In the genomic region with DNA sequence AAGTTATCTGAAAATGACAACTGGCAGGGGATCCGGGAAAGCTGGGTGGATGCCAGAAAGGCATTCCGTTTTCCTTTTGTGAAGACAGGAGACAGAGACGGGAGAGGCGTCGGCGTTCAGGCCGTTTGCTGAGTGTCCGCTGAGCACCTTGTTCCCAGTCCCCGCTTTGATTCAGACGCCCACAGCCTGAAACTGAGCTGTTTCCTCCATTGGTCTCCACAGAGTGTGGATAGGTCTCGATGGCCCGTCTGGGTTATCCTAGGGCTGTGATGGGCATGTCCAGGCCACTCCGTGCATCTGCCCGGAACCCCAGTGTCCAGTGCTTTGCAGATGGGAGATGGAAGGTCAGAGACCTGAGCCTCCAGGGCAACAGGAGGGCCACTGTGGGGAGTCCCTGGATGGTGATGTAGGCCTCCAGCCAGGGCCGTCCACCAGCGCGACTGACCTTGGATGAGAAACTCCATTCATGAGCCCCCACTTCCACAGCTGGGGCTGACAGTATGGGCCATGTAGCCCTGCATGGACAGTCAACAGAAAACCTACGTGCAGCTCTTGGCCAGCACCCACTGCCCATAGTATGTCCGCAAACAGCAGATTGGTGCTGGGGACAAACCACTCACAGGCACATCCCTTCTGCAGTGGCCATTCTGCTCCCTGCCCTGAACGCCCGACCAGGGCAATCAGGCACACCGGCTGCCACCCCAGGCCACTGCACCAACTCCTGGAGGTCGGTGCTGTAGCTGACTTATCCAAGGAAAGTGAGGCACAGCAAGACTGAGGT, we compare ENCODE assay signal across 19 cellular contexts. TPM values are rescaled to one million over a fixed set of nuclear protein-coding genes. Genes with fewer than 3 reads are reported as not detected.
DNase-seq lines count a peak whose midpoint lies in the region; TF ChIP-seq lines count a peak whose summit lies in the region.
"Had no signal": no experiment of that assay in that cellular context is flagged by ENCODE, and none has a peak within 500 bp of the region (broad histone marks: within the 10 kb centered on the region; RNA-seq: fewer than 3 reads in every experiment).

No MANE protein-coding gene starts in this region.

- no peak overlapping the region for H4K91ac ChIP-seq in mesenchymal stem cell (ENCODE audit: low read length)

- H3K4me3 ChIP-seq in duodenal mucosa (ENCODE audit: low read depth in 1 of 2, low read length in 2 of 2) (no peak overlapping the region), mesenchymal stem cell (ENCODE audit: insufficient read depth in 1 of 2, low read depth in 1 of 2, low read length in 2 of 2) (no peak overlapping the region), stomach (no peak overlapping the region)
- H3K4me3 ChIP-seq: BLaER1 treated with 17β-estradiol and CSF1 and Interleukin-3, amounts not matched to agents 10 nM and 100 nM; HAP-1 had no signal

- H3K4me2 ChIP-seq in mesenchymal stem cell (ENCODE audit: low read length, poor library complexity, severe bottlenecking) = no peak overlapping the region
- H3K4me2 ChIP-seq: BLaER1 treated with 17β-estradiol and CSF1 and Interleukin-3, amounts not matched to agents 10 nM and 100 nM had no signal

- H3K36me3 ChIP-seq in duodenal mucosa (ENCODE audit: control insufficient read depth in 1 of 2, insufficient read depth in 2 of 2, low read length in 2 of 2) (no peaks in the 10 kb centered on the region), mesenchymal stem cell (ENCODE audit: control insufficient read depth in 1 of 2, insufficient read depth in 2 of 2, low read depth in 1 of 2, low read length in 2 of 2) (peaks cover 34 to 35% of the 10 kb centered on the region in 2 experiments), stomach (peaks cover 14 to 34% (median 25%) of the 10 kb centered on the region in 4 donors)
- H3K36me3 ChIP-seq: BLaER1 treated with 17β-estradiol and CSF1 and Interleukin-3, amounts not matched to agents 10 nM and 100 nM; HAP-1 had no signal

- H2AFZ ChIP-seq in mesenchymal stem cell (ENCODE audit: low read depth, low read length) = no peak overlapping the region

- H3K23ac ChIP-seq in mesenchymal stem cell (ENCODE audit: low read length in 2 of 2) = no peak overlapping the region

- H3K4ac ChIP-seq in mesenchymal stem cell (ENCODE audit: low read depth in 1 of 2, low read length in 2 of 2) = peak overlapping the region in 1 of 2 experiments; percentile 12

- H2BK15ac ChIP-seq in mesenchymal stem cell (ENCODE audit: low read depth, poor library complexity, severe bottlenecking) = peak overlapping the region; percentile 23

- no peak overlapping the region for H3K14ac ChIP-seq in mesenchymal stem cell (ENCODE audit: low read length in 2 of 2)

- H3K18ac ChIP-seq in mesenchymal stem cell (ENCODE audit: low read depth in 1 of 2, low read length in 2 of 2) = no peak overlapping the region

- H3K27me3 ChIP-seq in duodenal mucosa (ENCODE audit: control insufficient read depth in 1 of 2, insufficient read depth in 2 of 2, low read length in 2 of 2) (no peaks in the 10 kb centered on the region), mesenchymal stem cell (ENCODE audit: control insufficient read depth in 1 of 2, insufficient read depth in 1 of 2, low read length in 2 of 2) (no peaks in the 10 kb centered on the region), stomach (no peaks in the 10 kb centered on the region)
- H3K27me3 ChIP-seq: BLaER1 treated with 17β-estradiol and CSF1 and Interleukin-3, amounts not matched to agents 10 nM and 100 nM had no signal

- H2BK5ac ChIP-seq in mesenchymal stem cell (ENCODE audit: low read depth, low read length, poor library complexity, severe bottlenecking) = no peak overlapping the region

- peaks cover 2% of the 10 kb centered on the region; the same call in 1 of the 2 replicates for H3K27me3 Mint-ChIP-seq in HFFc6 (ENCODE audit: insufficient read depth)

- H2BK120ac ChIP-seq in mesenchymal stem cell (ENCODE audit: low read depth, low read length) = no peak overlapping the region

- TF ChIP-seq CTCF in HFFc6 (IDR thresholded peaks at IDR 0.05) (no peak), stomach (IDR thresholded peaks at IDR 0.05) (no peak)

- H2BK12ac ChIP-seq in mesenchymal stem cell (ENCODE audit: low read length in 2 of 2) = no peak overlapping the region

- WGBS in mesenchymal stem cell = 95% methylated on average over 23 of the region's 23 CpGs
- 77 to 83% (median 77%) methylated on average over 13 to 23 of the region's 23 CpGs for WGBS in stomach, 5 donors

- no peak for TF ChIP-seq POLR2A in stomach (IDR thresholded peaks at IDR 0.05)

- no peak overlapping the region for H2AK5ac ChIP-seq in mesenchymal stem cell (ENCODE audit: low read length, severe bottlenecking)

- no peaks in the 10 kb centered on the region for H3K79me1 ChIP-seq in mesenchymal stem cell (replicated peaks; ENCODE audit: low read length, poor library complexity, severe bottlenecking)

- DNase-seq in HFFc6 (no peak), mesenchymal stem cell (no peak), stomach (no peak), Ammon's horn (ENCODE audit: low spot score) (no peak), HEK293T (ENCODE audit: extremely low spot score) (no peak), cerebellar cortex (ENCODE audit: low spot score) (no peak)
- no peak for DNase-seq in stimulated activated CD4-positive, alpha-beta T cell treated with anti-CD3 and anti-CD28 coated beads, Interleukin-4, amount 100 ng/mL, for 24 hours
- DNase-seq: activated CD4-positive, alpha-beta T cell treated with anti-CD3 and anti-CD28 coated beads, Interleukin-2, amount 50 U/mL, for 48 hours; NCI-H1105 treated with DMSO at 0.1 percent for 48 hours; NCI-H510A; T-helper 9 cell had no signal

- peak overlapping the region; percentile 39 for H4K8ac ChIP-seq in mesenchymal stem cell (ENCODE audit: low read length)

- intact Hi-C loops in stomach (cut with DNase I; ENCODE audit: low total_unique reads) = no loop called here

- H3K4me1 Mint-ChIP-seq in HFFc6 (ENCODE audit: low read depth) = peaks cover 48% of the 10 kb centered on the region
- H3K4me1 Mint-ChIP-seq: activated naive CD4-positive, alpha-beta T cell treated with anti-CD3 and anti-CD28 coated beads, Interleukin-2, amount 50 U/mL, for 24 hours had no signal

- H3K9me3 ChIP-seq in duodenal mucosa (ENCODE audit: control insufficient read depth in 1 of 2, low read length in 2 of 2) = no peaks in the 10 kb centered on the region
- no peaks in the 10 kb centered on the region for H3K9me3 ChIP-seq in mesenchymal stem cell (ENCODE audit: control insufficient read depth, low read length)
- H3K9me3 ChIP-seq in stomach = no peaks in the 10 kb centered on the region
- H3K9me3 ChIP-seq: BLaER1 treated with 17β-estradiol and CSF1 and Interleukin-3, amounts not matched to agents 10 nM and 100 nM; HAP-1 had no signal

- no peak overlapping the region for H3K9ac ChIP-seq in duodenal mucosa (ENCODE audit: low read depth in 1 of 2, low read length in 2 of 2)
- H3K9ac ChIP-seq in mesenchymal stem cell (ENCODE audit: low read length) = peak overlapping the region; percentile 52
- H3K9ac ChIP-seq: BLaER1 treated with 17β-estradiol and CSF1 and Interleukin-3, amounts not matched to agents 10 nM and 100 nM had no signal

- CTCF ChIA-PET in HEK293T (lab: Yijun Ruan, JAX) = interaction anchor here (0.7 to 0.8 kb wide), 2 partner anchors 11 to 55 kb away, joined by 4 read pairs; no protein-coding TSS in a partner anchor

- POLR2A ChIA-PET in HEK293T (lab: Yijun Ruan, JAX) = no interaction called here

- peak overlapping the region; percentile 76 for H3K27ac Mint-ChIP-seq in HFFc6
- H3K27ac Mint-ChIP-seq: activated naive CD4-positive, alpha-beta T cell treated with anti-CD3 and anti-CD28 coated beads, Interleukin-2, amount 50 U/mL, for 24 hours had no signal

- H3K4me1 ChIP-seq in duodenal mucosa (ENCODE audit: control insufficient read depth in 1 of 2, insufficient read depth in 2 of 2, low read length in 2 of 2) = no peaks in the 10 kb centered on the region
- H3K4me1 ChIP-seq in mesenchymal stem cell (ENCODE audit: control insufficient read depth, insufficient read depth, low read depth, low read length) = peaks cover 7% of the 10 kb centered on the region
- peaks cover 0 to 92% (median 50%) of the 10 kb centered on the region in 4 donors for H3K4me1 ChIP-seq in stomach
- H3K4me1 ChIP-seq: foreskin keratinocyte, HAP-1 had no signal

- no peaks in the 10 kb centered on the region for H3K9me3 Mint-ChIP-seq in HFFc6
- H3K9me3 Mint-ChIP-seq: activated naive CD4-positive, alpha-beta T cell treated with anti-CD3 and anti-CD28 coated beads, Interleukin-2, amount 50 U/mL, for 24 hours had no signal

- no peaks in the 10 kb centered on the region for H3K36me3 Mint-ChIP-seq in HFFc6 (ENCODE audit: low read depth)
- H3K36me3 Mint-ChIP-seq: activated naive CD4-positive, alpha-beta T cell treated with anti-CD3 and anti-CD28 coated beads, Interleukin-2, amount 50 U/mL, for 24 hours had no signal

- H3K4me3 Mint-ChIP-seq in HFFc6 = no peak overlapping the region
- H3K4me3 Mint-ChIP-seq: activated naive CD4-positive, alpha-beta T cell treated with anti-CD3 and anti-CD28 coated beads, Interleukin-2, amount 50 U/mL, for 24 hours had no signal

- TF ChIP-seq EP300 in stomach (IDR thresholded peaks at IDR 0.05) = no peak

- H3K27ac ChIP-seq in duodenal mucosa (ENCODE audit: low read depth, low read length) (peak overlapping the region; percentile 15), mesenchymal stem cell (ENCODE audit: low read length, poor library complexity, severe bottlenecking) (no peak overlapping the region), stomach (peak overlapping the region in 4 of 5 donors; percentile 65 to 94 (median 83))
- H3K27ac ChIP-seq: BLaER1 treated with 17β-estradiol and CSF1 and Interleukin-3, amounts not matched to agents 10 nM and 100 nM; foreskin keratinocyte had no signal

TF ChIP-seq in HEK293T, 16 proteins besides CTCF, POLR2A, EP300 and RAD21 (continues in another document):
- TF ChIP-seq ARNT (IDR thresholded peaks at IDR 0.05) (no peak), ZNF384 (IDR thresholded peaks at IDR 0.05) (no peak), FOXK2 (IDR thresholded peaks at IDR 0.05) (no peak), NFRKB (IDR thresholded peaks at IDR 0.05) (no peak), SUZ12 (IDR thresholded peaks at IDR 0.05) (no peak)

RNA-seq across cellular contexts. Expression of gene MRGPRF, which starts 11.6 kb away (rescaled TPM):
- 10 to 100 TPM; 51.4 to 74.9 (median 63.9) TPM for total RNA-seq in HFFc6 (2021; fragmentation: NEBNext Ultra II Directional; extraction: Animal tissue kit (Norgen Biotek cat#: 25700))
- polyA plus RNA-seq in mesenchymal stem cell (2013, experiment 1 of 2) = 28.0 TPM
- 29.6 TPM for polyA plus RNA-seq in mesenchymal stem cell (2013, experiment 2 of 2)
- 100 to 1,000 TPM in 1 of 5 donors, 10 to 100 TPM in 4; 16.2 to 123 (median 83.9) TPM for total RNA-seq in stomach
- polyA plus RNA-seq in stomach = 10 to 100 TPM in 1 of 3 donors, 1 to 10 TPM in 2; 6.7 to 23.4 (median 7.8) TPM
- polyA plus RNA-seq: keratinocyte, neural cell had no signal

RNA-seq across cellular contexts. Expression of gene MRGPRD, which starts 20.7 kb away (rescaled TPM):
- total RNA-seq in HFFc6 (2021; fragmentation: NEBNext Ultra II Directional; extraction: Animal tissue kit (Norgen Biotek cat#: 25700)) = not detected
- polyA plus RNA-seq in mesenchymal stem cell (2013, experiment 1 of 2) = not detected
- polyA plus RNA-seq in mesenchymal stem cell (2013, experiment 2 of 2) = not detected
- under 1 TPM in 1 of 5 donors, not detected in 4; 0.92 TPM for total RNA-seq in stomach
- polyA plus RNA-seq in stomach = not detected
- total RNA-seq: dermis microvascular lymphatic vessel endothelial cell, foreskin keratinocyte had no signal
- polyA plus RNA-seq: foreskin keratinocyte, keratinocyte, neural cell had no signal

RNA-seq across cellular contexts. Expression of gene TPCN2, which starts 47.2 kb away (rescaled TPM):
- total RNA-seq in HFFc6 (2021; fragmentation: NEBNext Ultra II Directional; extraction: Animal tissue kit (Norgen Biotek cat#: 25700)) = 10 to 100 TPM in 1 of 6 experiments, 1 to 10 TPM in 5; 8.0 to 11.2 (median 9.0) TPM
- 4.9 TPM for polyA plus RNA-seq in mesenchymal stem cell (2013, experiment 1 of 2)
- polyA plus RNA-seq in mesenchymal stem cell (2013, experiment 2 of 2) = 4.7 TPM
- total RNA-seq in stomach = 10 to 100 TPM in 4 of 5 donors, 1 to 10 TPM in 1; 6.4 to 66.1 (median 33.0) TPM
- 10 to 100 TPM; 16.4 to 29.8 (median 19.7) TPM for polyA plus RNA-seq in stomach
